ENCODE assay signal across 32 cellular contexts in genomic region chr19:40524655-40525054, GRCh38.
"Had no signal": no experiment of that assay in that cellular context is flagged by ENCODE, and none has a peak within 500 bp of the region (broad histone marks: within the 10 kb centered on the region; RNA-seq: fewer than 3 reads in every experiment).

No MANE protein-coding gene starts in this region.

- H3K36me3 ChIP-seq: breast epithelium had no signal

- DNase-seq: activated CD4-positive, alpha-beta memory T cell treated with anti-CD3 and anti-CD28 coated beads, Interleukin-2, amount 10 ng/mL, durations not matched to agents 7 days and 5 days; activated CD4-positive, alpha-beta T cell treated with anti-CD3 and anti-CD28 coated beads for 36 hours; activated CD8-positive, alpha-beta memory T cell treated with anti-CD3 and anti-CD28 coated beads for 24 hours; activated CD8-positive, alpha-beta memory T cell treated with anti-CD3 and anti-CD28 coated beads, Interleukin-2, amount 10 ng/mL, durations not matched to agents 7 days and 5 days; activated CD8-positive, alpha-beta memory T cell treated with anti-CD3 and anti-CD28 coated beads, Interleukin-2, amount 50 U/mL, for 48 hours; activated effector memory CD4-positive, alpha-beta T cell treated with Interleukin-2 at 50 U/mL for 16 hours; activated naive CD4-positive, alpha-beta T cell treated with anti-CD3 and anti-CD28 coated beads, Interleukin-2, amount 50 U/mL, for 16 hours; activated naive CD8-positive, alpha-beta T cell treated with anti-CD3 and anti-CD28 coated beads for 36 hours; activated T-cell treated with anti-CD3 and anti-CD28 coated beads, Interleukin-2, amount 50 U/mL, for 48 hours; amniotic stem cell; aorta; NCI-H1092 treated with DMSO at 0.1 percent for 48 hours; NCI-H1417; NCI-H146; NCI-H187; NCI-H2029 treated with DMSO at 0.1 percent for 48 hours; NCI-H2107; NCI-H2171; NCI-H510A; NCI-H748 treated with DMSO at 0.1 percent for 48 hours; NK-92 treated with Interleukin-12 subunit alpha and Interleukin-12 subunit beta, amount 100 ng/mL, for 24 hours; PC-3; SIG-M5; T-cell; T-helper 2 cell; T-helper 9 cell had no signal

- H3K9me3 ChIP-seq: breast epithelium had no signal

- H3K27ac Mint-ChIP-seq: activated CD4-positive, alpha-beta memory T cell treated with anti-CD3 and anti-CD28 coated beads, Interleukin-2, amount 10 ng/mL, durations not matched to agents 7 days and 5 days; activated CD4-positive, alpha-beta T cell treated with anti-CD3 and anti-CD28 coated beads for 36 hours; activated CD8-positive, alpha-beta memory T cell treated with anti-CD3 and anti-CD28 coated beads, Interleukin-2, amount 10 ng/mL, durations not matched to agents 7 days and 5 days; activated naive CD8-positive, alpha-beta T cell treated with anti-CD3 and anti-CD28 coated beads for 36 hours; T-cell had no signal

- H3K4me3 ChIP-seq: breast epithelium had no signal

- ATAC-seq: activated CD4-positive, alpha-beta T cell treated with anti-CD3 and anti-CD28 coated beads for 36 hours; activated CD8-positive, alpha-beta memory T cell treated with anti-CD3 and anti-CD28 coated beads, Interleukin-2, amount 10 ng/mL, durations not matched to agents 7 days and 5 days; PC-3; Right ventricle myocardium inferior; SK-N-SH treated with all-trans-retinoic acid at 6 μM for 48 hours; T-cell had no signal

- H3K27ac ChIP-seq: breast epithelium, KMS-11, RWPE1 had no signal

- H3K9ac ChIP-seq: KMS-11 had no signal

- H3K36me3 Mint-ChIP-seq: activated CD8-positive, alpha-beta memory T cell treated with anti-CD3 and anti-CD28 coated beads, Interleukin-2, amount 10 ng/mL, durations not matched to agents 7 days and 5 days; activated naive CD8-positive, alpha-beta T cell treated with anti-CD3 and anti-CD28 coated beads for 36 hours; T-cell had no signal

- H3K4me3 Mint-ChIP-seq: activated CD4-positive, alpha-beta memory T cell treated with anti-CD3 and anti-CD28 coated beads, Interleukin-2, amount 10 ng/mL, durations not matched to agents 7 days and 5 days; activated CD4-positive, alpha-beta T cell treated with anti-CD3 and anti-CD28 coated beads for 36 hours; activated CD8-positive, alpha-beta memory T cell treated with anti-CD3 and anti-CD28 coated beads, Interleukin-2, amount 10 ng/mL, durations not matched to agents 7 days and 5 days; activated naive CD8-positive, alpha-beta T cell treated with anti-CD3 and anti-CD28 coated beads for 36 hours; T-cell had no signal

- FAIRE-seq: RCC 7860 had no signal

- H3K9me3 Mint-ChIP-seq: activated CD4-positive, alpha-beta memory T cell treated with anti-CD3 and anti-CD28 coated beads, Interleukin-2, amount 10 ng/mL, durations not matched to agents 7 days and 5 days; activated naive CD8-positive, alpha-beta T cell treated with anti-CD3 and anti-CD28 coated beads for 36 hours; T-cell had no signal
